Comparison of ENCODE assay signal across 1 cellular context in genomic region chr6:169701953-169702639, GRCh38.
TF ChIP-seq lines count a peak whose summit lies in the region.

Gene C6orf120 (plus strand): TSS chr6:169702126. CDS start chr6:169702460, 334 bp downstream.
Gene WDR27 (minus strand): TSS chr6:169702029. CDS start chr6:169689005, 13,024 bp downstream.

TF ChIP-seq in HepG2, 621 proteins besides CTCF, POLR2A, EP300 and RAD21 (continued from another document):
- TF ChIP-seq HMGXB3 (CRISPR knock-in tag; IDR thresholded peaks at IDR 0.05; ENCODE audit: borderline replicate concordance) (peak; percentile 58; the same call in 1 of the 2 replicates), ZNF615 (CRISPR knock-in tag; IDR thresholded peaks at IDR 0.05; ENCODE audit: borderline replicate concordance) (peak; percentile 64; the same call in 1 of the 2 replicates), ZNF275 (CRISPR knock-in tag; IDR thresholded peaks at IDR 0.05; ENCODE audit: borderline replicate concordance) (0 out of 2 replicates have a peak, but pooled peaks have one; percentile 94), ZNF605 (CRISPR knock-in tag; IDR thresholded peaks at IDR 0.05) (peak; percentile 84), ZKSCAN8 (CRISPR knock-in tag; IDR thresholded peaks at IDR 0.05; ENCODE audit: borderline replicate concordance) (no peak; the same call in 1 of the 2 replicates), ZNF326 (CRISPR knock-in tag; IDR thresholded peaks at IDR 0.05; ENCODE audit: borderline replicate concordance) (no peak), HMG20B (CRISPR knock-in tag; conservative IDR thresholded peaks at IDR 0.05) (no peak), ZMYM3 (CRISPR knock-in tag; IDR thresholded peaks at IDR 0.05) (no peak), ZNF333 (CRISPR knock-in tag; IDR thresholded peaks at IDR 0.05; ENCODE audit: borderline replicate concordance) (no peak), MZF1 (CRISPR knock-in tag; IDR thresholded peaks at IDR 0.05; ENCODE audit: borderline replicate concordance) (peak; percentile 63; the same call in 1 of the 2 replicates), ZNF674 (CRISPR knock-in tag; IDR thresholded peaks at IDR 0.05; ENCODE audit: low read depth) (peak; percentile 49; the same call in 1 of the 2 replicates), ZNF121 (CRISPR knock-in tag; IDR thresholded peaks at IDR 0.05) (peak; percentile 54; the same call in 1 of the 2 replicates), PREB (CRISPR knock-in tag; IDR thresholded peaks at IDR 0.05) (no peak), NFE2 (CRISPR knock-in tag; IDR thresholded peaks at IDR 0.05) (0 out of 2 replicates have a peak, but pooled peaks have one; percentile 13), HIC2 (CRISPR knock-in tag; IDR thresholded peaks at IDR 0.05; ENCODE audit: low read depth) (peak; percentile 84; the same call in 1 of the 2 replicates), ASH2L (IDR thresholded peaks at IDR 0.05; ENCODE audit: insufficient read length, low read depth, low read length) (peak; percentile 99), RCOR2 (CRISPR knock-in tag; IDR thresholded peaks at IDR 0.05) (0 out of 2 replicates have a peak, but pooled peaks have one; percentile 60), HNRNPLL (IDR thresholded peaks at IDR 0.05; ENCODE audit: low read depth, low read length, poor library complexity, severe bottlenecking) (peak; percentile 42), CENPT (CRISPR knock-in tag; IDR thresholded peaks at IDR 0.05; ENCODE audit: low read depth) (no peak), ATF5 (CRISPR knock-in tag; IDR thresholded peaks at IDR 0.05; ENCODE audit: low read depth) (peak; percentile 77; the same call in 1 of the 2 replicates), ZNF878 (CRISPR knock-in tag; IDR thresholded peaks at IDR 0.05) (0 out of 2 replicates have a peak, but pooled peaks have one; percentile 71)
